Comparison of ENCODE assay signal across 8 cellular contexts in the genomic region with DNA sequence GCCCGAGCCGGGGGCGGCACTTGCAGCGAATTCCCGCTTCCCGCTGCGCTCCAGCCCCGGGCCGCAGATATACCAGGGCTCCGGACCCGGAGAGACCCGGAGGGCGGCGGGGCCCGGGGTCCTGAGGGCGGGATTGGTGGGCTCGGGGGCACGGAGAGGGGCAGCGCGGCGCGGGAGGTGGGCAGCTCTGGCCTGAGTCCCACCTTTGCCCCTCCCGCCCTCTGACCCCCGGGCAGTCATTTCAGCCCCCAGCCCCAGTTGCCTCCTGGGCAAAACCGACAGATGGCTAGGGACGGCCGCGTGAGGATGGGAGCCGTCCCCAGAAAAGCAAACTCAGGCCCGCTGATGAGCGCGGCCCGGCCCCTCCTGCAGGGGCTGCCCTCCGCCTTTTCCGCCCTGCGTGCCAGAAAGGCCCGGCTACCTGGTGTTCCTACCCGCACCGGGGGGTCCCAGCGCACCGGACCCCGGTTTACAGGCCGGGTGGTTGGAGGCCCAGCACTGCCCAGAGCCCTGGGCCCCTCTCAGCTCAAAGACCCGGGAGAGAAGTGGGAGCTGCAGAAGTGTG. TPM values are rescaled to one million over a fixed set of nuclear protein-coding genes. Genes with fewer than 3 reads are reported as not detected.
DNase-seq lines count a peak whose midpoint lies in the region; ATAC-seq and TF ChIP-seq lines count a peak whose summit lies in the region.

No MANE protein-coding gene starts in this region.

- H3K27me3 ChIP-seq in SJCRH30 (no peaks in the 10 kb centered on the region), trophoblast cell (ENCODE audit: insufficient read depth, low read length) (no peaks in the 10 kb centered on the region)

- H3K18ac ChIP-seq in trophoblast cell (ENCODE audit: low read length): peak overlapping the region; percentile 94

- no peak for DNase-seq in GM12865 (ENCODE audit: low read depth)
- no peak for DNase-seq in SJCRH30
- DNase-seq in fibroblast of pulmonary artery (ENCODE audit: low read depth): no peak
- DNase-seq in trophoblast cell: peak in 1 of 2 donors; percentile 35
- DNase-seq in activated effector memory CD4-positive, alpha-beta T cell treated with Interleukin-2 at 50 U/mL for 16 hours: no peak
- no peak for DNase-seq in epidermal melanocyte (ENCODE audit: insufficient read length, low spot score)

- H3K23ac ChIP-seq in trophoblast cell (ENCODE audit: low read length): no peak overlapping the region

- H3K9me3 ChIP-seq in SJCRH30 (replicated peaks) (no peaks in the 10 kb centered on the region), trophoblast cell (ENCODE audit: insufficient read depth, low read depth, low read length) (peaks cover 4% of the 10 kb centered on the region)

- no peak overlapping the region for H3K4ac ChIP-seq in trophoblast cell (ENCODE audit: low read depth, low read length)

- no peak overlapping the region for H2BK5ac ChIP-seq in trophoblast cell (ENCODE audit: low read depth, low read length, poor library complexity)

- H3K9ac ChIP-seq in trophoblast cell (ENCODE audit: low read length): no peak overlapping the region

- H4K91ac ChIP-seq in trophoblast cell (ENCODE audit: low read depth, low read length): peak overlapping the region; percentile 76

- H3K27ac ChIP-seq in SJCRH30 (peak overlapping the region; percentile 35; the same call in 1 of the 2 replicates), trophoblast cell (ENCODE audit: low read depth, low read length) (no peak overlapping the region)

- peak overlapping the region; percentile 80 for H2AFZ ChIP-seq in trophoblast cell (ENCODE audit: insufficient read depth, low read length, poor library complexity)

- no peak overlapping the region for H2BK12ac ChIP-seq in trophoblast cell (ENCODE audit: low read length)

- H3K14ac ChIP-seq in trophoblast cell (ENCODE audit: low read length): peak overlapping the region; percentile 96

- peak overlapping the region; percentile 80 for H2BK120ac ChIP-seq in trophoblast cell (ENCODE audit: insufficient read depth, low read length, poor library complexity)

- no CpG with 5 or more reads among the region's 44 CpGs for WGBS in trophoblast cell (ENCODE audit: extremely low coverage, insufficient coverage, insufficient read length)

- TF ChIP-seq CTCF in GM12865 (IDR thresholded peaks at IDR 0.05; ENCODE audit: insufficient read depth, low read depth, low read length, missing control alignments) (no peak), fibroblast of pulmonary artery (IDR thresholded peaks at IDR 0.05; ENCODE audit: low read length, missing control alignments) (no peak)

- H3K36me3 ChIP-seq in SJCRH30 (no peaks in the 10 kb centered on the region), trophoblast cell (ENCODE audit: control insufficient read depth in 1 of 2, insufficient read depth in 2 of 2, low read length in 2 of 2) (no peaks in the 10 kb centered on the region)

- H3K4me3 ChIP-seq in GM12865 (ENCODE audit: low read depth, low read length): peak overlapping the region; percentile 76
- peak overlapping the region; percentile 85 for H3K4me3 ChIP-seq in SJCRH30
- peak overlapping the region; percentile 70 for H3K4me3 ChIP-seq in fibroblast of pulmonary artery (replicated peaks; ENCODE audit: low read depth, low read length)
- peak overlapping the region; percentile 88 for H3K4me3 ChIP-seq in trophoblast cell (ENCODE audit: low read depth, low read length)

- no peak overlapping the region for H2AK5ac ChIP-seq in trophoblast cell (ENCODE audit: low read length)

- peaks cover 5% of the 10 kb centered on the region for H3K79me2 ChIP-seq in trophoblast cell (ENCODE audit: control insufficient read depth, insufficient read depth, low read length, poor library complexity)

- H3K4me1 ChIP-seq in SJCRH30: peaks cover 4% of the 10 kb centered on the region; the same call in 1 of the 2 replicates
- H3K4me1 ChIP-seq in trophoblast cell (ENCODE audit: control insufficient read depth in 1 of 2, insufficient read depth in 2 of 2, low read length in 2 of 2): peaks cover 11 to 20% of the 10 kb centered on the region in 2 experiments

- H4K8ac ChIP-seq in trophoblast cell (ENCODE audit: low read depth, low read length): peak overlapping the region; percentile 55

- peak overlapping the region; percentile 93 for H3K4me2 ChIP-seq in trophoblast cell (ENCODE audit: low read length)

- H3K79me1 ChIP-seq in trophoblast cell (ENCODE audit: low read length): peaks cover 9% of the 10 kb centered on the region

- peak overlapping the region; percentile 12 for H4K12ac ChIP-seq in trophoblast cell (ENCODE audit: low read depth, low read length)

- ATAC-seq in HG03460 (IDR thresholded peaks at IDR 0.05; ENCODE audit: unreplicated experiment) (no peak), GM18498 (IDR thresholded peaks at IDR 0.05; ENCODE audit: unreplicated experiment) (no peak)

RNA-seq across cellular contexts. Expression of a gene that starts 56.7 kb away (rescaled TPM):
- total RNA-seq in SJCRH30 (2014; rRNA removed; shearing (Covaris generic)): 59.8 and 60.6 TPM in 2 replicates
- 106 and 108 TPM in 2 replicates for polyA plus RNA-seq in trophoblast cell (2013)

RNA-seq across cellular contexts. Expression of a gene that starts 57.2 kb away (rescaled TPM):
- total RNA-seq in SJCRH30 (2014; rRNA removed; shearing (Covaris generic)): 11.0 and 11.2 TPM in 2 replicates
- polyA plus RNA-seq in trophoblast cell (2013): 45.0 and 46.4 TPM in 2 replicates
